8 cellular contexts compared by ENCODE assay signal in the genomic region with DNA sequence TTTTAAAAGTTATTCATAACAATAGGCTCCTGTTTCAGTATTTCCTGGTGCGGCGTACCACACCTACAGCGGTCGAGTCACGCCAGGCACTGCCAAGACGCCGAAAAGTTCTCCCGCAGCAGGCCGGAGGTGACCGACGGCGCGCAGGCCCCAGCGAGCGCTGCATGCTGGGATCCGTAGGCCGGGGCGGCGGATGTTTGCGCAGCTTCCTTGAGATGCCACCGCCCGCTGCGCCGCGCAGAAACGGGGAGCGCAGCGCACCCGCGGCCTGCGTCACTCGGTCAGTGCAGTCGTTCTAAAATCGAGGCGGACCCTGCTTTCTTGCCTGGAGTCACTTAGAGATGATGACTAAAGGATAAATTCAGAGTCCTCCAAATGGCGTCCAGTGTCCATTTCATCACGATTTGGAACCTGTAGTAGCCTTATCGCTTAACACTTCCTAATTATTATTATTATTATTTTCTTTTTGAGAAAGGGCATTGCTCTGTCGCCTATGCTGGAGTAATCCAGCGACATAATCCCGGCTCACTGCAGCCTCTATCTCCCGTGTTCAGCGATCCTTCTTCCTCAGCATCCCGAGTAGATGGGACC. TPM values are rescaled to one million over a fixed set of nuclear protein-coding genes. Genes with fewer than 3 reads are reported as not detected.
DNase-seq lines count a peak whose midpoint lies in the region; ATAC-seq and TF ChIP-seq lines count a peak whose summit lies in the region.

No MANE protein-coding gene starts in this region.

- H3K4me2 ChIP-seq in OCI-LY7 (ENCODE audit: low read length): peak overlapping the region; percentile 91

- H3K4me1 ChIP-seq in HUES64 (ENCODE audit: insufficient read depth, low read length): 0 out of 2 replicates have a peak, but pooled peaks cover 3% of the 10 kb centered on the region
- H3K4me1 ChIP-seq in OCI-LY7 (ENCODE audit: insufficient read depth, low read length, poor library complexity, severe bottlenecking): peaks cover 26% of the 10 kb centered on the region
- H3K4me1 ChIP-seq in esophagus (ENCODE audit: control insufficient read depth in 2 of 2, insufficient read depth in 2 of 2, low read length in 1 of 2): no peaks in the 10 kb centered on the region
- H3K4me1 ChIP-seq in muscle layer of duodenum (ENCODE audit: control insufficient read depth in 1 of 2, insufficient read depth in 2 of 2, low read length in 2 of 2): peaks cover 3 to 8% of the 10 kb centered on the region in 2 donors

- no peaks in the 10 kb centered on the region for H3K9me2 ChIP-seq in OCI-LY7 (ENCODE audit: insufficient read depth, low read length)

- H2AFZ ChIP-seq in OCI-LY7 (ENCODE audit: low read length): peak overlapping the region; percentile 93

- H3K27ac ChIP-seq in HUES64 (ENCODE audit: low read depth, low read length) (peak overlapping the region; percentile 85), OCI-LY7 (ENCODE audit: low read depth, low read length, poor library complexity, severe bottlenecking) (peak overlapping the region; percentile 93), esophagus (ENCODE audit: low read depth in 2 of 2, low read length in 1 of 2) (peak overlapping the region; percentile 94 to 96), muscle layer of duodenum (ENCODE audit: low read length) (peak overlapping the region; percentile 97)

- H4K20me1 ChIP-seq in OCI-LY7 (ENCODE audit: insufficient read depth, low read length): peaks cover 21% of the 10 kb centered on the region; the same call in 1 of the 2 replicates

- peaks cover 37% of the 10 kb centered on the region for H3K79me2 ChIP-seq in OCI-LY7 (ENCODE audit: insufficient read depth, low read depth, low read length)

- no peaks in the 10 kb centered on the region for H3K27me3 ChIP-seq in HUES64 (ENCODE audit: insufficient read depth, low read length)
- no peaks in the 10 kb centered on the region for H3K27me3 ChIP-seq in esophagus (ENCODE audit: control insufficient read depth in 1 of 2, insufficient read depth in 2 of 2, low read length in 2 of 2)
- no peaks in the 10 kb centered on the region for H3K27me3 ChIP-seq in muscle layer of duodenum (ENCODE audit: low read depth, low read length)

- H3K9me3 ChIP-seq in HUES64 (ENCODE audit: insufficient read depth, low read depth, low read length) (no peaks in the 10 kb centered on the region), OCI-LY7 (ENCODE audit: low read length) (no peaks in the 10 kb centered on the region), esophagus (ENCODE audit: control insufficient read depth in 2 of 2, insufficient read depth in 1 of 2, low read depth in 1 of 2, low read length in 1 of 2) (no peaks in the 10 kb centered on the region), muscle layer of duodenum (ENCODE audit: control insufficient read depth in 1 of 2, low read length in 2 of 2) (no peaks in the 10 kb centered on the region)

- peak; percentile 78 for ATAC-seq in GM21515 (IDR thresholded peaks at IDR 0.05; ENCODE audit: unreplicated experiment)

- peak overlapping the region; percentile 77 for H3K9ac ChIP-seq in HUES64 (ENCODE audit: low read depth, low read length)

- CTCF ChIA-PET in OCI-LY7 (lab: Charles Lee; ENCODE audit: unreplicated experiment): interaction anchor here (0.6 to 1.3 kb wide), 2 partner anchors 51 to 246 kb away, joined by 3 to 5 read pairs; no protein-coding TSS in a partner anchor

- intact Hi-C loops in OCI-LY7 (cut with micrococcal nuclease; ENCODE audit: unreplicated experiment): loop anchor here (1.0 to 2.0 kb wide), 4 partner anchors 17 to 257 kb away; partner anchors contain the start of genes EXOC6 and IDE

- H3K36me3 ChIP-seq in HUES64 (ENCODE audit: insufficient read depth, low read length) (no peaks in the 10 kb centered on the region), OCI-LY7 (ENCODE audit: insufficient read depth, low read length) (peaks cover 28% of the 10 kb centered on the region), esophagus (ENCODE audit: control insufficient read depth in 2 of 2, insufficient read depth in 2 of 2, low read length in 1 of 2) (no peaks in the 10 kb centered on the region), muscle layer of duodenum (ENCODE audit: control insufficient read depth in 1 of 2, insufficient read depth in 2 of 2, low read length in 2 of 2) (no peaks in the 10 kb centered on the region)

- H3K4me3 ChIP-seq in HUES64 (ENCODE audit: low read length) (peak overlapping the region; percentile 60), OCI-LY7 (ENCODE audit: low read depth, low read length, poor library complexity, severe bottlenecking) (peak overlapping the region; percentile 96), esophagus (ENCODE audit: low read depth in 1 of 2, low read length in 2 of 2) (peak overlapping the region; percentile 36 to 82), muscle layer of duodenum (ENCODE audit: low read depth in 1 of 2, low read length in 2 of 2) (peak overlapping the region; percentile 95 to 99)

- no peak for TF ChIP-seq CTCF in OCI-LY7 (conservative IDR thresholded peaks at IDR 0.05; ENCODE audit: low read length)

- 10% methylated on average over 42 of the region's 44 CpGs for WGBS in HUES64
- WGBS in esophagus, 2 donors: 2 to 4% methylated on average over 44 of the region's 44 CpGs

- BruUV-seq in OCI-LY7 (replicated peaks; lab: Mats Ljungman, UMichigan): no TSS peak

- POLR2A ChIA-PET in OCI-LY7 (lab: Charles Lee): interaction anchor here (0.6 to 3.5 kb wide), 12 partner anchors 8 to 257 kb away, joined by 3 to 32 read pairs (median 4); partner anchors contain the start of genes EXOC6 and IDE

- DNase-seq in D341Med (ENCODE audit: low spot score) (peak; percentile 81), OCI-LY7 (ENCODE audit: low spot score) (peak; percentile 95)
- DNase-seq in activated T-cell treated with anti-CD3 and anti-CD28 coated beads, Interleukin-2, amount 50 U/mL, for 1 hour: peak; percentile 88
- peak; percentile 69 to 76 for DNase-seq in stimulated activated CD8-positive, alpha-beta memory T cell treated with anti-CD3 and anti-CD28 coated beads, Interleukin-7, amount 100 ng/mL, for 1 hour (ENCODE audit: low read depth in 2 of 2)

RNA-seq across cellular contexts. Expression of gene KIF11, which starts 1.3 kb away (rescaled TPM):
- 49.9 TPM for polyA plus RNA-seq in HUES64 (2013, experiment 1 of 2)
- polyA plus RNA-seq in HUES64 (2013, experiment 2 of 2): 57.3 TPM
- total RNA-seq in OCI-LY7 (2014; rRNA removed; shearing (Covaris generic)): 71.8 and 72.7 TPM in 2 replicates
- 103 and 113 TPM in 2 replicates for total RNA-seq in OCI-LY7 (2022)
- polyA plus RNA-seq in esophagus: 1 to 10 TPM; 4.1 to 7.1 TPM

RNA-seq across cellular contexts. Expression of gene IDE, which starts 17.8 kb away (rescaled TPM):
- 27.0 TPM for polyA plus RNA-seq in HUES64 (2013, experiment 1 of 2)
- 25.2 TPM for polyA plus RNA-seq in HUES64 (2013, experiment 2 of 2)
- total RNA-seq in OCI-LY7 (2014; rRNA removed; shearing (Covaris generic)): 14.2 and 14.3 TPM in 2 replicates
- total RNA-seq in OCI-LY7 (2022): 38.7 and 42.4 TPM in 2 replicates
- 10 to 100 TPM; 10.2 to 11.6 TPM for polyA plus RNA-seq in esophagus

Comparison
In these comparisons a context has a peak if more than half of its experiments do, and no peak if none do; other contexts are left out.
1. Peak in every context shown above with its lines: DNase-seq, ATAC-seq, H3K4me3 ChIP-seq and H3K27ac ChIP-seq.